8 cellular contexts compared by ENCODE assay signal in the genomic region with DNA sequence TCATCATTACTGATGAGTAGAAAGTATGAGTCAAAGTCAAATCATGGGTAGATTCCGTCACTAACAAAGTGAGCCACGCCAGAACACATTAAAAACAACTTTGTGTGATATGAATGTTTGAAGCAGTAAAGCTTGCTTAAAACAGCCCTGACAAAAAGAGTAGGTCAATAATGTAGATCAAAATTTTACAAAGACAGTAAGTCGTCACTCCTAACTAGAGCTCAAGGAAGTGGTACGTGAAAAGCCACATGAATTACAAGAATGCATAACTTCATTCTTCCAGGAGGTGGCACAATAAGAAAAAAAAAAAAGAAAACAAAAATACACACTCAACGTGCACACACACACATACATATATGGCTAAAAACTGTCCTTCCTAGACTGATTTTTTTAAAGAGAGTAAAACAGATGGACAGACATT.
DNase-seq lines count a peak whose midpoint lies in the region; ATAC-seq and FAIRE-seq lines count a peak whose summit lies in the region.

No MANE protein-coding gene starts in this region.

- DNase-seq in activated CD4-positive, alpha-beta T cell treated with anti-CD3 and anti-CD28 coated beads for 48 hours: peak; percentile 17
- no peak for DNase-seq in activated CD4-positive, alpha-beta T cell treated with anti-CD3 and anti-CD28 coated beads, Interleukin-2, amount 50 U/mL, for 1 hour
- DNase-seq in SW480 (ENCODE audit: low spot score) (peak; percentile 29), fibroblast of the conjunctiva (ENCODE audit: low read depth) (peak; percentile 30), urothelium cell line (ENCODE audit: low spot score) (peak; percentile 9), COLO668 (lab: John Stamatoyannopoulos, UW; ENCODE audit: unreplicated experiment) (no peak)

- FAIRE-seq in urothelium cell line (lab: Jason Lieb, UNC): no peak

- peak; percentile 91 for ATAC-seq in GM21423 (IDR thresholded peaks at IDR 0.05; ENCODE audit: unreplicated experiment)
- ATAC-seq in HG03575 (IDR thresholded peaks at IDR 0.05; ENCODE audit: extremely low read depth, insufficient number of reproducible peaks, low FRiP score, unreplicated experiment): peak; percentile 98

Comparison
In these comparisons a context has a peak if more than half of its experiments do, and no peak if none do; other contexts are left out.
1. DNase-seq: peak in activated CD4-positive, alpha-beta T cell treated with anti-CD3 and anti-CD28 coated beads for 48 hours (single experiment), SW480 (single experiment), fibroblast of the conjunctiva (single experiment) and urothelium cell line (single experiment); none in activated CD4-positive, alpha-beta T cell treated with anti-CD3 and anti-CD28 coated beads, Interleukin-2, amount 50 U/mL, for 1 hour (single experiment) and COLO668 (single experiment).